Comparison of ENCODE assay signal across 8 cellular contexts in genomic region chr17:17792551-17793377, GRCh38. TPM values are rescaled to one million over a fixed set of nuclear protein-coding genes. Genes with fewer than 3 reads are reported as not detected.
DNase-seq lines count a peak whose midpoint lies in the region; ATAC-seq lines count a peak whose summit lies in the region.

No MANE protein-coding gene starts in this region.

- peak; percentile 73 for DNase-seq in COR-L47 (lab: John Stamatoyannopoulos, UW)
- DNase-seq in NCI-H1694 (lab: John Stamatoyannopoulos, UW): peak; percentile 67
- DNase-seq in activated naive CD4-positive, alpha-beta T cell treated with Interleukin-2 at 50 U/mL for 16 hours: peak; percentile 42
- peak; percentile 66 for DNase-seq in hepatic stellate cell (ENCODE audit: low spot score)
- DNase-seq in stimulated activated CD4-positive, alpha-beta T cell treated with anti-CD3 and anti-CD28 coated beads, Interleukin-15, amount 100 ng/mL, for 24 hours: peak; percentile 61
- no peak for DNase-seq in posterior vena cava (ENCODE audit: low spot score)
- DNase-seq in NCI-H1048 (lab: John Stamatoyannopoulos, UW): no peak

- ATAC-seq in GM18873 (IDR thresholded peaks at IDR 0.05; ENCODE audit: low FRiP score, unreplicated experiment): no peak

- intact Hi-C loops in posterior vena cava (cut with DNase I): no loop called here

RNA-seq across cellular contexts. Expression of gene SREBF1, which starts 44.0 kb away (rescaled TPM):
- total RNA-seq in posterior vena cava: 10 to 100 TPM; 29.3 to 62.7 TPM

Comparison
In these comparisons a context has a peak if more than half of its experiments do, and no peak if none do; other contexts are left out.
1. DNase-seq: peak in COR-L47 (single experiment), NCI-H1694 (single experiment), activated naive CD4-positive, alpha-beta T cell treated with Interleukin-2 at 50 U/mL for 16 hours (single experiment), hepatic stellate cell (single experiment) and stimulated activated CD4-positive, alpha-beta T cell treated with anti-CD3 and anti-CD28 coated beads, Interleukin-15, amount 100 ng/mL, for 24 hours (single experiment); none in posterior vena cava (single experiment) and NCI-H1048 (single experiment).